Comparison of ENCODE assay signal across 8 cellular contexts in genomic region chr12:94640134-94640928, GRCh38. TPM values are rescaled to one million over a fixed set of nuclear protein-coding genes. Genes with fewer than 3 reads are reported as not detected.
DNase-seq lines count a peak whose midpoint lies in the region; ATAC-seq and TF ChIP-seq lines count a peak whose summit lies in the region.

No MANE protein-coding gene starts in this region.

- no CpG with 5 or more reads among the region's 10 CpGs for whole genome bisulfite sequencing in mesendoderm (ENCODE audit: extremely low coverage, insufficient coverage, low lambda C conversion rate)

- H3K79me2 ChIP-seq in OCI-LY3 (ENCODE audit: low read length) (no peaks in the 10 kb centered on the region), mesendoderm (ENCODE audit: control insufficient read depth, insufficient read depth, low read length) (no peaks in the 10 kb centered on the region)

- no peaks in the 10 kb centered on the region for H3K9me3 Mint-ChIP-seq in WTC11

- no peak overlapping the region for H2BK5ac ChIP-seq in mesendoderm (ENCODE audit: low read length)

- H3K27me3 Mint-ChIP-seq in WTC11 (ENCODE audit: low read depth) = no peaks in the 10 kb centered on the region; the same call in 1 of the 2 replicates

- H3K36me3 Mint-ChIP-seq in WTC11 = no peaks in the 10 kb centered on the region

- H3K27ac Mint-ChIP-seq in WTC11 = no peak overlapping the region

- no peak overlapping the region for H2AK5ac ChIP-seq in mesendoderm (ENCODE audit: low read length)

- no peaks in the 10 kb centered on the region for H3K9me3 ChIP-seq in OCI-LY3 (ENCODE audit: insufficient read depth, low read length)

- peaks cover 34% of the 10 kb centered on the region for H3K4me1 ChIP-seq in OCI-LY3 (ENCODE audit: low read length)
- no peaks in the 10 kb centered on the region for H3K4me1 ChIP-seq in mesendoderm (ENCODE audit: control insufficient read depth, low read depth, low read length)

- TF ChIP-seq CTCF in OCI-LY3 (IDR thresholded peaks at IDR 0.05; ENCODE audit: low read depth, low read length) (no peak), WTC11 (IDR thresholded peaks at IDR 0.05) (no peak)

- H4K20me1 ChIP-seq in OCI-LY3 (ENCODE audit: insufficient read depth, low read length) = peaks cover 38% of the 10 kb centered on the region

- H3K27ac ChIP-seq in OCI-LY3 (ENCODE audit: low read length) (no peak overlapping the region), mesendoderm (ENCODE audit: low read depth, low read length) (no peak overlapping the region)

- no peak overlapping the region for H3K4ac ChIP-seq in mesendoderm (ENCODE audit: low read depth, low read length)

- H4K5ac ChIP-seq in mesendoderm (ENCODE audit: low read length) = no peak overlapping the region

- H4K8ac ChIP-seq in mesendoderm (ENCODE audit: low read depth, low read length) = no peak overlapping the region

- H3K27me3 ChIP-seq in OCI-LY3 (ENCODE audit: low read depth, low read length) (peaks cover 40% of the 10 kb centered on the region), mesendoderm (ENCODE audit: insufficient read depth, low read length, poor library complexity) (no peaks in the 10 kb centered on the region)

- no peak overlapping the region for H2AFZ ChIP-seq in OCI-LY3 (ENCODE audit: low read depth, low read length)

- CTCF ChIA-PET in WTC11 (lab: Charles Lee) = no interaction called here

- H3K4me3 ChIP-seq in OCI-LY3 (ENCODE audit: low read length) (no peak overlapping the region), mesendoderm (ENCODE audit: low read length) (no peak overlapping the region)

- H3K18ac ChIP-seq in mesendoderm (ENCODE audit: low read length) = no peak overlapping the region

- ATAC-seq in GM18870 (IDR thresholded peaks at IDR 0.05; ENCODE audit: unreplicated experiment) (peak; percentile 64), HG02642 (IDR thresholded peaks at IDR 0.05; ENCODE audit: poor library complexity, unreplicated experiment) (peak; percentile 68), WTC11 (no peak)

- H3K9ac ChIP-seq in OCI-LY3 (ENCODE audit: low read length) = no peak overlapping the region
- no peak overlapping the region for H3K9ac ChIP-seq in mesendoderm (ENCODE audit: low read length)

- no peak overlapping the region for H3K23ac ChIP-seq in mesendoderm (ENCODE audit: low read length)

- H3K4me1 Mint-ChIP-seq in WTC11 = no peaks in the 10 kb centered on the region

- H2BK15ac ChIP-seq in mesendoderm (replicated peaks; ENCODE audit: low read depth) = no peak overlapping the region

- DNase-seq in fibroblast of peridontal ligament (ENCODE audit: extremely low read depth) (peak; percentile 86), DMS 273 (lab: John Stamatoyannopoulos, UW; ENCODE audit: unreplicated experiment) (no peak), NCI-H345 treated with DMSO at 0.1 percent for 48 hours (lab: John Stamatoyannopoulos, UW; ENCODE audit: unreplicated experiment) (no peak), mesendoderm (no peak), WTC11 (ENCODE audit: low spot score) (no peak)

- POLR2A ChIA-PET in WTC11 (lab: Charles Lee) = no interaction called here

- no peaks in the 10 kb centered on the region for H3K79me1 ChIP-seq in mesendoderm (ENCODE audit: low read length)

- H3K4me2 ChIP-seq in OCI-LY3 (ENCODE audit: low read length) (peak overlapping the region; percentile 30), mesendoderm (ENCODE audit: low read length) (no peak overlapping the region)

- H3K56ac ChIP-seq in mesendoderm (ENCODE audit: low read length) = no peak overlapping the region

- no peak overlapping the region for H3K4me3 Mint-ChIP-seq in WTC11

- H3K36me3 ChIP-seq in OCI-LY3 (replicated peaks; ENCODE audit: low read depth, low read length) (no peaks in the 10 kb centered on the region), mesendoderm (ENCODE audit: control insufficient read depth, insufficient read depth, low read length) (no peaks in the 10 kb centered on the region)

- H2BK120ac ChIP-seq in mesendoderm (ENCODE audit: low read depth, low read length) = no peak overlapping the region

TF ChIP-seq in WTC11, 78 proteins besides CTCF, POLR2A, EP300 and RAD21:
- TF ChIP-seq, protein P1, sequence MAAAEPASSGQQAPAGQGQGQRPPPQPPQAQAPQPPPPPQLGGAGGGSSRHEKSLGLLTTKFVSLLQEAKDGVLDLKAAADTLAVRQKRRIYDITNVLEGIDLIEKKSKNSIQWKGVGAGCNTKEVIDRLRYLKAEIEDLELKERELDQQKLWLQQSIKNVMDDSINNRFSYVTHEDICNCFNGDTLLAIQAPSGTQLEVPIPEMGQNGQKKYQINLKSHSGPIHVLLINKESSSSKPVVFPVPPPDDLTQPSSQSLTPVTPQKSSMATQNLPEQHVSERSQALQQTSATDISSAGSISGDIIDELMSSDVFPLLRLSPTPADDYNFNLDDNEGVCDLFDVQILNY (CRISPR knock-in tag; IDR thresholded peaks at IDR 0.05) = no peak
- TF ChIP-seq ARID4B (CRISPR knock-in tag; IDR thresholded peaks at IDR 0.05; ENCODE audit: borderline replicate concordance) (no peak), GRHL2 (CRISPR knock-in tag; IDR thresholded peaks at IDR 0.05; ENCODE audit: insufficient replicate concordance, severe bottlenecking) (no peak)

RNA-seq across cellular contexts. Expression of gene TMCC3, which starts 10.0 kb away (rescaled TPM):
- 0.53 TPM for polyA plus RNA-seq in mesendoderm (2013, experiment 1 of 2)
- 0.67 TPM for polyA plus RNA-seq in mesendoderm (2013, experiment 2 of 2)
- 2.0 to 2.4 TPM (median 2.2 TPM) in 3 replicates for total RNA-seq in WTC11 (2021)
